Comparison of ENCODE assay signal across 8 cellular contexts in genomic region chr1:205061665-205062069, GRCh38. TPM values are rescaled to one million over a fixed set of nuclear protein-coding genes. Genes with fewer than 3 reads are reported as not detected.
DNase-seq lines count a peak whose midpoint lies in the region; ATAC-seq and TF ChIP-seq lines count a peak whose summit lies in the region.

No MANE protein-coding gene starts in this region.

- intact Hi-C loops in posterior cingulate gyrus (cut with DNase I), result loop anchor here (1.0 kb wide), 1 partner anchor 72 kb away; no protein-coding TSS in a partner anchor
- intact Hi-C loops in upper lobe of right lung (cut with DNase I), result loop anchor here (10.0 kb wide), 1 partner anchor 87 kb away; no protein-coding TSS in a partner anchor

- H3K4me3 ChIP-seq in NB4 (ENCODE audit: low read depth, low read length) (no peak overlapping the region), SK-N-SH (ENCODE audit: low read depth in 2 of 2, low read length in 1 of 2) (no peak overlapping the region; a peak in 1 of 4 replicates), upper lobe of right lung (no peak overlapping the region)

- no peaks in the 10 kb centered on the region for H3K36me3 ChIP-seq in SK-N-SH (replicated peaks in 1 of 2; ENCODE audit: control insufficient read depth in 1 of 2, insufficient read depth in 2 of 2, low read length in 1 of 2)
- H3K36me3 ChIP-seq in upper lobe of right lung, result no peaks in the 10 kb centered on the region

- POLR2A ChIA-PET in SK-N-SH (lab: Yijun Ruan, JAX), result interaction anchor here (1.1 kb wide), 2 partner anchors 72 to 88 kb away, joined by 3 to 7 read pairs; no protein-coding TSS in a partner anchor

- peaks cover 0 to 5% of the 10 kb centered on the region in 2 experiments; a peak in 1 of 4 replicates for H3K4me1 ChIP-seq in SK-N-SH (ENCODE audit: control insufficient read depth in 1 of 2, insufficient read depth in 2 of 2, low read depth in 1 of 2, low read length in 1 of 2)
- H3K4me1 ChIP-seq in upper lobe of right lung, result no peaks in the 10 kb centered on the region

- DNase-seq in EH (ENCODE audit: low read depth) (peak; percentile 77), NB4 (ENCODE audit: low read depth) (peak; percentile 68), SK-N-SH (peak; percentile 91), glutamatergic neuron (peak; percentile 91), posterior cingulate gyrus (peak; percentile 81 to 98 (median 90)), upper lobe of right lung (peak; percentile 79)
- peak in 1 of 2 donors; percentile 83 for DNase-seq in activated naive CD4-positive, alpha-beta T cell treated with anti-CD3 and anti-CD28 coated beads, Interleukin-2, amount 50 U/mL, for 72 hours (ENCODE audit: low spot score in 2 of 2)

- peak; percentile 71 to 74 for ATAC-seq in activated naive CD4-positive, alpha-beta T cell treated with anti-CD3 and anti-CD28 coated beads, Interleukin-2, amount 50 U/mL, for 72 hours
- ATAC-seq in upper lobe of right lung (peak; percentile 76), GM18505 (IDR thresholded peaks at IDR 0.05; ENCODE audit: unreplicated experiment) (no peak)

- WGBS in SK-N-SH (ENCODE audit: low lambda C conversion rate), result 41% methylated on average over 12 of the region's 13 CpGs

- no peak overlapping the region for H3K27ac Mint-ChIP-seq in activated naive CD4-positive, alpha-beta T cell treated with anti-CD3 and anti-CD28 coated beads, Interleukin-2, amount 50 U/mL, for 72 hours
- no peak overlapping the region for H3K27ac Mint-ChIP-seq in glutamatergic neuron (ENCODE audit: unreplicated experiment)

- no peaks in the 10 kb centered on the region for H3K9me2 ChIP-seq in SK-N-SH

- no peaks in the 10 kb centered on the region for H3K9me3 ChIP-seq in SK-N-SH
- no peaks in the 10 kb centered on the region for H3K9me3 ChIP-seq in upper lobe of right lung

- no peaks in the 10 kb centered on the region for H3K9me3 Mint-ChIP-seq in activated naive CD4-positive, alpha-beta T cell treated with anti-CD3 and anti-CD28 coated beads, Interleukin-2, amount 50 U/mL, for 72 hours
- H3K9me3 Mint-ChIP-seq in glutamatergic neuron (ENCODE audit: unreplicated experiment), result peaks cover 13% of the 10 kb centered on the region

- H3K36me3 Mint-ChIP-seq in activated naive CD4-positive, alpha-beta T cell treated with anti-CD3 and anti-CD28 coated beads, Interleukin-2, amount 50 U/mL, for 72 hours, result no peaks in the 10 kb centered on the region
- peaks cover 5% of the 10 kb centered on the region for H3K36me3 Mint-ChIP-seq in glutamatergic neuron (ENCODE audit: unreplicated experiment)

- H2AFZ ChIP-seq in SK-N-SH (ENCODE audit: low read depth), result no peak overlapping the region

- H3K4me1 Mint-ChIP-seq in glutamatergic neuron (ENCODE audit: low read depth, unreplicated experiment), result peaks cover 14% of the 10 kb centered on the region

- H3K4me3 Mint-ChIP-seq in glutamatergic neuron (ENCODE audit: unreplicated experiment), result no peak overlapping the region

- no peaks in the 10 kb centered on the region for H4K20me1 ChIP-seq in SK-N-SH (ENCODE audit: insufficient read depth)

- TF ChIP-seq CTCF in NB4 (IDR thresholded peaks at IDR 0.05; ENCODE audit: low read depth, low read length) (peak; percentile 90), SK-N-SH (IDR thresholded peaks at IDR 0.05) (peak; percentile 96), glutamatergic neuron (IDR thresholded peaks at IDR 0.05; ENCODE audit: partially characterized antibody, unreplicated experiment) (peak; percentile 92), upper lobe of right lung (IDR thresholded peaks at IDR 0.05) (peak; percentile 78)

- H3K27me3 ChIP-seq in SK-N-SH (ENCODE audit: insufficient read depth), result no peaks in the 10 kb centered on the region
- H3K27me3 ChIP-seq in upper lobe of right lung, result no peaks in the 10 kb centered on the region

- no peak for TF ChIP-seq EP300 in SK-N-SH (IDR thresholded peaks at IDR 0.05; ENCODE audit: borderline replicate concordance in 1 of 2, low read depth in 1 of 2, low read length in 1 of 2)

- no peaks in the 10 kb centered on the region for H3F3A ChIP-seq in SK-N-SH (replicated peaks; ENCODE audit: insufficient read depth)

- no peak overlapping the region for H3K4me2 ChIP-seq in SK-N-SH

- TF ChIP-seq RAD21 in SK-N-SH (IDR thresholded peaks at IDR 0.05; ENCODE audit: low read length), result peak; percentile 92

- H3K27me3 Mint-ChIP-seq in glutamatergic neuron (ENCODE audit: unreplicated experiment), result peaks cover 18% of the 10 kb centered on the region

- H3K9ac ChIP-seq in SK-N-SH, result no peak overlapping the region

- CTCF ChIA-PET in SK-N-SH (lab: Yijun Ruan, JAX), result interaction anchor here (0.6 to 18.8 kb wide), 72 partner anchors 8 to 375 kb away, joined by 3 to 756 read pairs (median 5); partner anchors contain the start of genes CNTN2, RBBP5 and TMEM81

- no peaks in the 10 kb centered on the region for H3K79me2 ChIP-seq in SK-N-SH (ENCODE audit: insufficient read depth)

- H3K27ac ChIP-seq in SK-N-SH (ENCODE audit: low read depth in 2 of 2, low read length in 1 of 2) (no peak overlapping the region), upper lobe of right lung (no peak overlapping the region)

- TF ChIP-seq POLR2A in NB4 (IDR thresholded peaks at IDR 0.05; ENCODE audit: extremely low read depth, insufficient read length) (no peak), GM18505 (IDR thresholded peaks at IDR 0.05; ENCODE audit: borderline replicate concordance, extremely low read depth, insufficient read depth, insufficient read length) (no peak)

TF ChIP-seq in SK-N-SH, 30 proteins besides CTCF, POLR2A, EP300 and RAD21:
- TF ChIP-seq SMC3 (IDR thresholded peaks at IDR 0.05; ENCODE audit: low read depth, low read length) (peak; percentile 95), MAX (IDR thresholded peaks at IDR 0.05; ENCODE audit: low read depth) (no peak), REST (IDR thresholded peaks at IDR 0.05; ENCODE audit: low read depth, low read length) (no peak)

RNA-seq across cellular contexts. Expression of gene CNTN2, which starts 18.7 kb away (rescaled TPM):
- polyA plus RNA-seq in SK-N-SH (2012; rRNA removed), result 0.02 and 0.03 TPM in 2 replicates
- polyA plus RNA-seq in SK-N-SH (2012; cell fraction: cytosol; rRNA removed), result 0.01 and 0.03 TPM in 2 replicates
- polyA plus RNA-seq in SK-N-SH (2012; cell fraction: nucleus; rRNA removed), result 0.06 and 0.19 TPM in 2 replicates
- not detected for total RNA-seq in activated naive CD4-positive, alpha-beta T cell treated with anti-CD3 and anti-CD28 coated beads, Interleukin-2, amount 50 U/mL, for 72 hours
- total RNA-seq in glutamatergic neuron (ENCODE audit: unreplicated experiment), result 208 TPM
- total RNA-seq in upper lobe of right lung, result not detected

RNA-seq across cellular contexts. Expression of gene TMEM81, which starts 22.6 kb away (rescaled TPM):
- polyA plus RNA-seq in SK-N-SH (2012; rRNA removed), result 1.8 and 2.7 TPM in 2 replicates
- polyA plus RNA-seq in SK-N-SH (2012; cell fraction: cytosol; rRNA removed), result 2.2 and 2.3 TPM in 2 replicates
- polyA plus RNA-seq in SK-N-SH (2012; cell fraction: nucleus; rRNA removed), result 1.9 and 3.8 TPM in 2 replicates
- 1 to 10 TPM; 4.1 to 6.0 TPM for total RNA-seq in activated naive CD4-positive, alpha-beta T cell treated with anti-CD3 and anti-CD28 coated beads, Interleukin-2, amount 50 U/mL, for 72 hours
- total RNA-seq in glutamatergic neuron (ENCODE audit: unreplicated experiment) (9.3 TPM), upper lobe of right lung (3.5 TPM)

Comparison
In these comparisons a context has a peak if more than half of its experiments do, and no peak if none do; other contexts are left out.
1. RNA of gene CNTN2, which starts 18.7 kb away (total RNA-seq): 208 TPM in glutamatergic neuron (single experiment); not detected in activated naive CD4-positive, alpha-beta T cell treated with anti-CD3 and anti-CD28 coated beads, Interleukin-2, amount 50 U/mL, for 72 hours and not detected in upper lobe of right lung (single experiment); every median in the first group is over 100 times any median in the second.
2. Peak in every context shown above with its lines, with median percentiles within 50 percentile points of each other: CTCF ChIP-seq.